In the genomic region with DNA sequence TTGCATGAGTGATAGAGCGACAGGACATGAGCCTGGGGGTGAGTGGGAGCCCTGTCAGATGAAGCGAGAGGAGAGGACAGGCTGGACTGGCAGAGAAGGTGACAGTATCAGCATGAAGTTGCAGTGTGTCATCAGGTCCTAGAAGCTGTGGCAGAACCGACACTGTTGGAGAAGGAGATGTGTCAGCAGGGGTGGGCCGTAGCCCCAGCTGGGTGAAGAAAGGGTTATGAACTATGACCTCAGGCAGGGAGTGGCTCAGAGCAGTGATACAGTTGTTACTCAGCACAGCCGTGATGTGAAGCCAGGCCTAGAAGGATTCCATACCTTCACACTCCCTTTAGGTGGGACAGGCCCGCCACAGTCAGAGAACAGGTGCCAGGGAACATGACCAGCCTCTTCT, we compare ENCODE assay signal across 23 cellular contexts. TPM values are rescaled to one million over a fixed set of nuclear protein-coding genes. Genes with fewer than 3 reads are reported as not detected.
DNase-seq lines count a peak whose midpoint lies in the region; ATAC-seq and TF ChIP-seq lines count a peak whose summit lies in the region.
"Had no signal": no experiment of that assay in that cellular context is flagged by ENCODE, and none has a peak within 500 bp of the region (broad histone marks: within the 10 kb centered on the region; RNA-seq: fewer than 3 reads in every experiment).

No MANE protein-coding gene starts in this region.

- H3K79me2 ChIP-seq in neural progenitor cell (ENCODE audit: low read depth) = no peaks in the 10 kb centered on the region

- no peaks in the 10 kb centered on the region for H3K9me3 ChIP-seq in neural progenitor cell (ENCODE audit: low read depth)
- H3K9me3 ChIP-seq: MG63, SK-N-SH had no signal

- H3K4me1 Mint-ChIP-seq in activated T-cell treated with anti-CD3 and anti-CD28 coated beads, Interleukin-2, amount 50 U/mL, for 72 hours (ENCODE audit: low read depth) = peaks cover 7% of the 10 kb centered on the region
- peaks cover 20% of the 10 kb centered on the region for H3K4me1 Mint-ChIP-seq in neural progenitor cell

- H3K36me3 ChIP-seq in neural progenitor cell = no peaks in the 10 kb centered on the region
- H3K36me3 ChIP-seq: MG63 had no signal

- peak; percentile 64 to 68 for ATAC-seq in activated T-cell treated with anti-CD3 and anti-CD28 coated beads, Interleukin-2, amount 50 U/mL, for 72 hours (replicated peaks in 1 of 2)
- no peak for ATAC-seq in GM21526 (IDR thresholded peaks at IDR 0.05; ENCODE audit: low FRiP score, unreplicated experiment)

- no peak overlapping the region for H3K4me2 ChIP-seq in neural progenitor cell
- H3K4me2 ChIP-seq: SK-N-SH had no signal

- H4K20me1 ChIP-seq in neural progenitor cell (ENCODE audit: low read depth) = no peaks in the 10 kb centered on the region

- no peak overlapping the region for H3K27ac Mint-ChIP-seq in activated T-cell treated with anti-CD3 and anti-CD28 coated beads, Interleukin-2, amount 50 U/mL, for 72 hours
- peak overlapping the region; percentile 0 for H3K27ac Mint-ChIP-seq in neural progenitor cell

- no peak for DNase-seq in activated T-cell treated with anti-CD3 and anti-CD28 coated beads, Interleukin-2, amount 50 U/mL, for 72 hours
- no peak for DNase-seq in activated T-cell treated with anti-CD3 and anti-CD28 coated beads, Interleukin-2, amount 50 U/mL, for 1 hour
- DNase-seq in RKO (ENCODE audit: low spot score) = peak; percentile 61
- peak; percentile 41 for DNase-seq in epithelial cell of esophagus (ENCODE audit: low read depth)
- DNase-seq in neural progenitor cell (ENCODE audit: low spot score) = no peak
- no peak for DNase-seq in NCI-H526 treated with DMSO at 0.1 percent for 48 hours (lab: John Stamatoyannopoulos, UW)
- DNase-seq in Ammon's horn (ENCODE audit: low spot score) = no peak
- DNase-seq: 8988T; C1 segment of cervical spinal cord; CD8-positive, alpha-beta memory T cell; GF-D8; H7; MG63; NCI-H1048; NCI-H1436 treated with DMSO at 0.1 percent for 48 hours; NCI-H2029; NCI-H2227 treated with DMSO at 0.1 percent for 48 hours; NCI-H510A; NCI-H748 treated with DMSO at 0.1 percent for 48 hours; SIG-M5; SK-N-SH had no signal

- no peaks in the 10 kb centered on the region for H3K36me3 Mint-ChIP-seq in activated T-cell treated with anti-CD3 and anti-CD28 coated beads, Interleukin-2, amount 50 U/mL, for 72 hours (ENCODE audit: insufficient read depth in 2 of 2)
- no peaks in the 10 kb centered on the region for H3K36me3 Mint-ChIP-seq in neural progenitor cell

- no peaks in the 10 kb centered on the region for H3K9me3 Mint-ChIP-seq in activated T-cell treated with anti-CD3 and anti-CD28 coated beads, Interleukin-2, amount 50 U/mL, for 72 hours
- H3K9me3 Mint-ChIP-seq in neural progenitor cell = no peaks in the 10 kb centered on the region
- H3K9me3 Mint-ChIP-seq: CD8-positive, alpha-beta memory T cell had no signal

- H3K27me3 Mint-ChIP-seq in activated T-cell treated with anti-CD3 and anti-CD28 coated beads, Interleukin-2, amount 50 U/mL, for 72 hours (ENCODE audit: low read depth) = no peaks in the 10 kb centered on the region
- no peaks in the 10 kb centered on the region for H3K27me3 Mint-ChIP-seq in neural progenitor cell (ENCODE audit: insufficient read depth, low read depth)
- H3K27me3 Mint-ChIP-seq: CD8-positive, alpha-beta memory T cell had no signal

- H3F3A ChIP-seq in neural progenitor cell (ENCODE audit: low read depth) = no peaks in the 10 kb centered on the region

- peaks cover 3% of the 10 kb centered on the region for H3K4me1 ChIP-seq in neural progenitor cell

- TF ChIP-seq CTCF in epithelial cell of esophagus (IDR thresholded peaks at IDR 0.05; ENCODE audit: insufficient read depth, low read depth, low read length, missing control alignments) = no peak
- no peak for TF ChIP-seq CTCF in neural progenitor cell (IDR thresholded peaks at IDR 0.05)

- no peak overlapping the region for H2AFZ ChIP-seq in neural progenitor cell (replicated peaks)

- H3K4me3 ChIP-seq in epithelial cell of esophagus (ENCODE audit: low read length) (no peak overlapping the region), neural progenitor cell (no peak overlapping the region)
- H3K4me3 ChIP-seq: MG63 had no signal

- no peaks in the 10 kb centered on the region for H3K27me3 ChIP-seq in neural progenitor cell
- H3K27me3 ChIP-seq: MG63 had no signal

- H3K27ac ChIP-seq in neural progenitor cell = no peak overlapping the region

- H3K4me3 Mint-ChIP-seq in activated T-cell treated with anti-CD3 and anti-CD28 coated beads, Interleukin-2, amount 50 U/mL, for 72 hours = no peak overlapping the region
- H3K4me3 Mint-ChIP-seq in neural progenitor cell = no peak overlapping the region
- H3K4me3 Mint-ChIP-seq: CD8-positive, alpha-beta memory T cell had no signal

- no peak overlapping the region for H3K9ac ChIP-seq in neural progenitor cell
- H3K9ac ChIP-seq: SK-N-SH had no signal

RNA-seq across cellular contexts. Expression of a gene that starts 7.6 kb away (rescaled TPM):
- total RNA-seq in activated T-cell treated with anti-CD3 and anti-CD28 coated beads, Interleukin-2, amount 50 U/mL, for 72 hours = 10 to 100 TPM; 18.2 to 24.4 TPM
- 16.4 and 28.3 TPM in 2 replicates for total RNA-seq in neural progenitor cell (ENCODE audit: low replicate concordance)

RNA-seq across cellular contexts. Expression of a gene that starts 13.7 kb away (rescaled TPM):
- not detected for total RNA-seq in activated T-cell treated with anti-CD3 and anti-CD28 coated beads, Interleukin-2, amount 50 U/mL, for 72 hours
- total RNA-seq in neural progenitor cell (ENCODE audit: low replicate concordance) = not detected in 2 replicates
- total RNA-seq: CD8-positive, alpha-beta memory T cell; H7; LHCN-M2 had no signal

RNA-seq across cellular contexts. Expression of a gene that starts 20.1 kb away (rescaled TPM):
- total RNA-seq in activated T-cell treated with anti-CD3 and anti-CD28 coated beads, Interleukin-2, amount 50 U/mL, for 72 hours = 10 to 100 TPM; 39.6 to 42.7 TPM
- total RNA-seq in neural progenitor cell (ENCODE audit: low replicate concordance) = 27.0 and 42.5 TPM in 2 replicates

Comparison
In these comparisons a context has a peak if more than half of its experiments do, and no peak if none do; other contexts are left out.
1. DNase-seq: peak in RKO (single experiment) and epithelial cell of esophagus (single experiment); none in activated T-cell treated with anti-CD3 and anti-CD28 coated beads, Interleukin-2, amount 50 U/mL, for 72 hours (0 of 2), activated T-cell treated with anti-CD3 and anti-CD28 coated beads, Interleukin-2, amount 50 U/mL, for 1 hour (single experiment), neural progenitor cell (single experiment), NCI-H526 treated with DMSO at 0.1 percent for 48 hours (single experiment) and Ammon's horn (single experiment).